In genomic region chr1:27517305-27517704, GRCh38 we compare ENCODE assay signal across 1 cellular context.
TF ChIP-seq lines count a peak whose summit lies in the region.

No MANE protein-coding gene starts in this region.

TF ChIP-seq in endothelial cell of umbilical vein, 7 proteins besides CTCF, POLR2A, EP300 and RAD21 (continued from another document):
- TF ChIP-seq, protein P1, sequence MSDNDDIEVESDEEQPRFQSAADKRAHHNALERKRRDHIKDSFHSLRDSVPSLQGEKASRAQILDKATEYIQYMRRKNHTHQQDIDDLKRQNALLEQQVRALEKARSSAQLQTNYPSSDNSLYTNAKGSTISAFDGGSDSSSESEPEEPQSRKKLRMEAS (IDR thresholded peaks at IDR 0.05; ENCODE audit: insufficient read depth, insufficient read length) = no peak
